In the genomic region with DNA sequence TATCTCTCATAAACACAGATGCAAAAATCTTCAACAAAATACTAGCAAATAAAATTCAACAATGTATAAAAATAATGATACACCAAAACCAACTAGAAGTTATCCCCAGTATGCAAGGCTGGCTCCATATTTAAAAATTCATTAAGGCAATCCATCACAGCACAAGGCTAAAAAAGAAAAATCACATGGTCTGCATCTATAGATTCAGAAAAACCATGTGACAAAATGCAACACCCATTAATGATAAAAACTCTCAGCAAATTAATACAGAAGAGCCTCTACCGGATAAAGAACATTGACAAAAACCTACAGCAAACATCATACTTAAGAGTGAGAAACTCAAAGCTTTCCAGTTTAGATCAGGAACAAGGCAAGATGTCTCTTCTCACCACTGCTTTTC, we compare ENCODE assay signal across 7 cellular contexts.
"Had no signal": no experiment of that assay in that cellular context is flagged by ENCODE, and none has a peak within 500 bp of the region (broad histone marks: within the 10 kb centered on the region; RNA-seq: fewer than 3 reads in every experiment).

No MANE protein-coding gene starts in this region.

- H3K27ac Mint-ChIP-seq: IgD-negative memory B cell had no signal

- H3K27ac ChIP-seq: HL-60 had no signal

- H3K36me3 Mint-ChIP-seq: IgD-negative memory B cell had no signal

- H3K9me3 Mint-ChIP-seq: IgD-negative memory B cell had no signal

- H3K4me3 ChIP-seq: K562 had no signal

- ATAC-seq: K562 had no signal

- FAIRE-seq: HTR-8/SVneo, K562 had no signal

- DNase-seq: IMR-90, KBM-7, KG1 had no signal

- H3K4me3 Mint-ChIP-seq: IgD-negative memory B cell had no signal

- H3K27me3 Mint-ChIP-seq: IgD-negative memory B cell had no signal

- H3K4me1 Mint-ChIP-seq: IgD-negative memory B cell had no signal
